Comparison of ENCODE assay signal across 1 cellular context in the genomic region with DNA sequence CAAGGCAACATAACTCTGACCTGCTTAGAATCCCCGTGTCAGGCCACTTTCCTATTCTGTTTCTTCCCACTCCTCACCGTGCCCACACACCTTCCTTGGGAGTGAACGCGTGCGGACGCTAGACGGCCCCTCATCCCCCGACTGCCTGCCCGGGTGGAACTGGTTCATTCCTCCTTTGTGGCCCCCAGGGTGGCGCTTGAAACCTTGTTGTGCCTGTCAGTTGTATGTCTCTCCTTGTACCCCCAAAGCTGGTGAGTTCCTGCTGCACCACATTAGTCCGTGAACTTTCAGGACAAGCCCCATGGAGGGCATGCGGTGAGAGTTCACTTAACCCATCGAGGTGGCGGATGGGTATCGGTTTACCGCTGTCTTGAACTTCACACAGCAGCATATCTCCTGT.
TF ChIP-seq lines count a peak whose summit lies in the region.

No MANE protein-coding gene starts in this region.

TF ChIP-seq in IMR-90, 13 proteins besides CTCF, POLR2A, EP300 and RAD21:
- TF ChIP-seq SMC3 (IDR thresholded peaks at IDR 0.05; ENCODE audit: low read depth, low read length) (no peak), RCOR1 (IDR thresholded peaks at IDR 0.05; ENCODE audit: insufficient replicate concordance, low read length) (no peak), NFE2L2 (IDR thresholded peaks at IDR 0.05; ENCODE audit: low read depth, low read length) (no peak), FOS (IDR thresholded peaks at IDR 0.05; ENCODE audit: low read depth, low read length) (no peak), ELK1 (IDR thresholded peaks at IDR 0.05; ENCODE audit: borderline replicate concordance, low read depth, low read length) (no peak)
- TF ChIP-seq, protein P1, sequence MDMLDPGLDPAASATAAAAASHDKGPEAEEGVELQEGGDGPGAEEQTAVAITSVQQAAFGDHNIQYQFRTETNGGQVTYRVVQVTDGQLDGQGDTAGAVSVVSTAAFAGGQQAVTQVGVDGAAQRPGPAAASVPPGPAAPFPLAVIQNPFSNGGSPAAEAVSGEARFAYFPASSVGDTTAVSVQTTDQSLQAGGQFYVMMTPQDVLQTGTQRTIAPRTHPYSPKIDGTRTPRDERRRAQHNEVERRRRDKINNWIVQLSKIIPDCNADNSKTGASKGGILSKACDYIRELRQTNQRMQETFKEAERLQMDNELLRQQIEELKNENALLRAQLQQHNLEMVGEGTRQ (IDR thresholded peaks at IDR 0.05; ENCODE audit: low read depth, low read length): no peak
